Comparison of ENCODE assay signal across 16 cellular contexts in the genomic region with DNA sequence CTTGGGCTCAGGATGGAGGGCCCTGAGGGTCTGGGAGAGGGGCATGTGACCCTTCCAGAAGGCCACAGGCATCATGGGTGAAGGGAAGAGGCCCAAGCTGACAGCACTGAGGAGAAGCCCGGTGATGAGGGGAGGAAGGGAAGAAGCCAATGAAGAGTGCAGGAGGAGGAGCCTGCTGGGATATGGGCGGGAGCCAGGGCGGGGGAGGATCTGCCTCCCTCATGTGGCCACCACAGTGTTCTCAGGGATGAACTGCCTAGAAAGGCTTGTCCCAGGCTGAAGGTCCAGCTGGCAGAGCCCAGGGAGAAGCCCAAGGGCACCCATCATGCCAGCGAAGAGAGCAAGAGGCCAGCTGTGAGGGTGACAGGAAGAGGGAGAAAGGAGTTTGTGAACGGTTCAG. TPM values are rescaled to one million over a fixed set of nuclear protein-coding genes. Genes with fewer than 3 reads are reported as not detected.
DNase-seq lines count a peak whose midpoint lies in the region; ATAC-seq and TF ChIP-seq lines count a peak whose summit lies in the region.
"Had no signal": no experiment of that assay in that cellular context is flagged by ENCODE, and none has a peak within 500 bp of the region (broad histone marks: within the 10 kb centered on the region; RNA-seq: fewer than 3 reads in every experiment).

No MANE protein-coding gene starts in this region.

- H3K27ac ChIP-seq in CD4-positive, alpha-beta memory T cell (ENCODE audit: low read depth, low read length), result no peak overlapping the region
- no peak overlapping the region for H3K27ac ChIP-seq in A673 (ENCODE audit: low read depth, low read length, poor library complexity, severe bottlenecking)
- H3K27ac ChIP-seq: A549, adrenal gland, gastroesophageal sphincter had no signal

- H3K4me1 ChIP-seq in mucosa of descending colon (ENCODE audit: low read depth) (peaks cover 5% of the 10 kb centered on the region), A673 (ENCODE audit: insufficient read depth, low read length, poor library complexity, severe bottlenecking) (peaks cover 15% of the 10 kb centered on the region)
- peaks cover 7% of the 10 kb centered on the region for H3K4me1 ChIP-seq in CD4-positive, alpha-beta memory T cell (ENCODE audit: insufficient read depth, low read length)
- H3K4me1 ChIP-seq: gastroesophageal sphincter had no signal

- CTCF ChIA-PET in WTC11 (lab: Charles Lee) (no interaction called here), A673 (lab: Charles Lee) (no interaction called here)
- CTCF ChIA-PET in CD4-positive, alpha-beta memory T cell (lab: Charles Lee; ENCODE audit: partially characterized antibody), result no interaction called here

- TF ChIP-seq CTCF in WTC11 (IDR thresholded peaks at IDR 0.05) (no peak), mucosa of descending colon (IDR thresholded peaks at IDR 0.05) (no peak), A673 (conservative IDR thresholded peaks at IDR 0.05; ENCODE audit: low read depth, low read length) (no peak)

- ATAC-seq in WTC11, result peak; percentile 57
- peak; percentile 51 for ATAC-seq in mucosa of descending colon
- ATAC-seq: gastroesophageal sphincter had no signal

- BruUV-seq in A673 (replicated peaks; lab: Mats Ljungman, UMichigan), result no TSS peak

- intact Hi-C loops in mucosa of descending colon (cut with DNase I, micrococcal nuclease), result no loop called here
- intact Hi-C loops in CD4-positive, alpha-beta memory T cell (cut with micrococcal nuclease), result no loop called here
- intact Hi-C loops in A673 (cut with micrococcal nuclease; ENCODE audit: unreplicated experiment), result no loop called here

- peak; percentile 18 for DNase-seq in NCI-H146 (lab: John Stamatoyannopoulos, UW)
- DNase-seq in NCI-H146 treated with DMSO at 0.1 percent for 48 hours (lab: John Stamatoyannopoulos, UW; ENCODE audit: unreplicated experiment), result no peak
- DNase-seq in HT-29 (ENCODE audit: low spot score), result peak; percentile 63
- DNase-seq in WTC11 (ENCODE audit: low spot score), result no peak
- DNase-seq in mucosa of descending colon, result peak in 1 of 3 donors; percentile 57
- no peak for DNase-seq in CD4-positive, alpha-beta memory T cell
- no peak for DNase-seq in NCI-H69 (lab: John Stamatoyannopoulos, UW)
- no peak for DNase-seq in A673 (ENCODE audit: low spot score)
- DNase-seq: cerebellar nuclear complex, mesenchymal stem cell, NCI-H1092, OCI-M1, retina had no signal

- H3K9me3 ChIP-seq in mucosa of descending colon, result no peaks in the 10 kb centered on the region
- no peaks in the 10 kb centered on the region for H3K9me3 ChIP-seq in CD4-positive, alpha-beta memory T cell (ENCODE audit: control insufficient read depth in 1 of 2, low read length in 2 of 2)
- no peaks in the 10 kb centered on the region for H3K9me3 ChIP-seq in A673 (ENCODE audit: low read depth, low read length, poor library complexity, severe bottlenecking)
- H3K9me3 ChIP-seq: A549, adrenal gland, gastroesophageal sphincter had no signal

- H3K9me3 Mint-ChIP-seq in WTC11, result peaks cover 28% of the 10 kb centered on the region
- no peaks in the 10 kb centered on the region for H3K9me3 Mint-ChIP-seq in CD4-positive, alpha-beta memory T cell

- H3K4me1 Mint-ChIP-seq in WTC11, result no peaks in the 10 kb centered on the region
- H3K4me1 Mint-ChIP-seq in CD4-positive, alpha-beta memory T cell, result peaks cover 6 to 22% (median 10%) of the 10 kb centered on the region in 4 donors

- H3K4me3 Mint-ChIP-seq in WTC11, result no peak overlapping the region
- H3K4me3 Mint-ChIP-seq in CD4-positive, alpha-beta memory T cell, result no peak overlapping the region

- no peaks in the 10 kb centered on the region for H3K27me3 ChIP-seq in CD4-positive, alpha-beta memory T cell (ENCODE audit: insufficient read depth, low read length)
- no peaks in the 10 kb centered on the region for H3K27me3 ChIP-seq in A673 (replicated peaks; ENCODE audit: insufficient read depth, low read depth, low read length, poor library complexity)
- H3K27me3 ChIP-seq: adrenal gland, gastroesophageal sphincter had no signal

- no peaks in the 10 kb centered on the region; the same call in 1 of the 2 replicates for H3K27me3 Mint-ChIP-seq in WTC11 (ENCODE audit: low read depth)
- no peaks in the 10 kb centered on the region for H3K27me3 Mint-ChIP-seq in CD4-positive, alpha-beta memory T cell

- no peak overlapping the region for H3K4me3 ChIP-seq in mucosa of descending colon
- no peak overlapping the region for H3K4me3 ChIP-seq in CD4-positive, alpha-beta memory T cell (ENCODE audit: low read length in 2 of 2)
- no peak overlapping the region for H3K4me3 ChIP-seq in A673 (ENCODE audit: low read depth, low read length, poor library complexity, severe bottlenecking)
- H3K4me3 ChIP-seq: A549, adrenal gland, gastroesophageal sphincter had no signal

- H3K27ac Mint-ChIP-seq in WTC11, result no peak overlapping the region
- H3K27ac Mint-ChIP-seq in CD4-positive, alpha-beta memory T cell, result no peak overlapping the region

- POLR2A ChIA-PET in WTC11 (lab: Charles Lee) (no interaction called here), A673 (lab: Charles Lee; ENCODE audit: low non-redundant PET) (no interaction called here)
- POLR2A ChIA-PET in CD4-positive, alpha-beta memory T cell (lab: Charles Lee; ENCODE audit: partially characterized antibody), result no interaction called here

- H3K36me3 ChIP-seq in mucosa of descending colon (ENCODE audit: low read depth) (no peaks in the 10 kb centered on the region), A673 (ENCODE audit: insufficient read depth, low read length, poor library complexity, severe bottlenecking) (no peaks in the 10 kb centered on the region)
- no peaks in the 10 kb centered on the region for H3K36me3 ChIP-seq in CD4-positive, alpha-beta memory T cell (ENCODE audit: insufficient read depth, low read length)
- H3K36me3 ChIP-seq: adrenal gland, gastroesophageal sphincter had no signal

- no peaks in the 10 kb centered on the region; the same call in 1 of the 2 replicates for H3K36me3 Mint-ChIP-seq in WTC11
- no peaks in the 10 kb centered on the region for H3K36me3 Mint-ChIP-seq in CD4-positive, alpha-beta memory T cell

TF ChIP-seq in WTC11, 78 proteins besides CTCF, POLR2A, EP300 and RAD21:
- TF ChIP-seq, protein P1, sequence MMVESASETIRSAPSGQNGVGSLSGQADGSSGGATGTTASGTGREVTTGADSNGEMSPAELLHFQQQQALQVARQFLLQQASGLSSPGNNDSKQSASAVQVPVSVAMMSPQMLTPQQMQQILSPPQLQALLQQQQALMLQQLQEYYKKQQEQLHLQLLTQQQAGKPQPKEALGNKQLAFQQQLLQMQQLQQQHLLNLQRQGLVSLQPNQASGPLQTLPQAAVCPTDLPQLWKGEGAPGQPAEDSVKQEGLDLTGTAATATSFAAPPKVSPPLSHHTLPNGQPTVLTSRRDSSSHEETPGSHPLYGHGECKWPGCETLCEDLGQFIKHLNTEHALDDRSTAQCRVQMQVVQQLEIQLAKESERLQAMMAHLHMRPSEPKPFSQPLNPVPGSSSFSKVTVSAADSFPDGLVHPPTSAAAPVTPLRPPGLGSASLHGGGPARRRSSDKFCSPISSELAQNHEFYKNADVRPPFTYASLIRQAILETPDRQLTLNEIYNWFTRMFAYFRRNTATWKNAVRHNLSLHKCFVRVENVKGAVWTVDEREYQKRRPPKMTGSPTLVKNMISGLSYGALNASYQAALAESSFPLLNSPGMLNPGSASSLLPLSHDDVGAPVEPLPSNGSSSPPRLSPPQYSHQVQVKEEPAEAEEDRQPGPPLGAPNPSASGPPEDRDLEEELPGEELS (CRISPR knock-in tag; IDR thresholded peaks at IDR 0.05), result no peak
- TF ChIP-seq SP1 (CRISPR knock-in tag; conservative IDR thresholded peaks at IDR 0.05) (no peak), ZNF671 (CRISPR knock-in tag; IDR thresholded peaks at IDR 0.05) (no peak), MYBL2 (CRISPR knock-in tag; IDR thresholded peaks at IDR 0.05) (no peak), ZNF219 (CRISPR knock-in tag; IDR thresholded peaks at IDR 0.05; ENCODE audit: borderline replicate concordance) (no peak), NR2C2 (CRISPR knock-in tag; IDR thresholded peaks at IDR 0.05) (no peak), MXD4 (CRISPR knock-in tag; IDR thresholded peaks at IDR 0.05; ENCODE audit: borderline replicate concordance) (no peak), SMAD4 (CRISPR knock-in tag; IDR thresholded peaks at IDR 0.05) (no peak)
- TF ChIP-seq, protein P2, sequence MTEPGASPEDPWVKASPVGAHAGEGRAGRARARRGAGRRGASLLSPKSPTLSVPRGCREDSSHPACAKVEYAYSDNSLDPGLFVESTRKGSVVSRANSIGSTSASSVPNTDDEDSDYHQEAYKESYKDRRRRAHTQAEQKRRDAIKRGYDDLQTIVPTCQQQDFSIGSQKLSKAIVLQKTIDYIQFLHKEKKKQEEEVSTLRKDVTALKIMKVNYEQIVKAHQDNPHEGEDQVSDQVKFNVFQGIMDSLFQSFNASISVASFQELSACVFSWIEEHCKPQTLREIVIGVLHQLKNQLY (CRISPR knock-in tag; IDR thresholded peaks at IDR 0.05), result no peak

RNA-seq across cellular contexts. Expression of a gene that starts 24.6 kb away (rescaled TPM):
- 0.26 TPM in 1 of 2 replicates, not detected in the other for total RNA-seq in HT-29 (2014; rRNA removed; shearing (Covaris generic))
- total RNA-seq in WTC11 (2021) (0.27 to 0.44 TPM (median 0.39 TPM) in 3 replicates), mucosa of descending colon (1 to 10 TPM; 2.4 to 4.9 (median 3.6) TPM), A673 (2021) (0.39 TPM in 1 of 2 replicates, not detected in the other)
- under 1 TPM; 0.38 to 0.75 TPM for total RNA-seq in CD4-positive, alpha-beta memory T cell
- under 1 TPM; 0.88 to 0.91 TPM for polyA plus RNA-seq in CD4-positive, alpha-beta memory T cell

Comparison
In these comparisons a context has a peak if more than half of its experiments do, and no peak if none do; other contexts are left out.
1. DNase-seq: peak in NCI-H146 (single experiment) and HT-29 (single experiment); none in NCI-H146 treated with DMSO at 0.1 percent for 48 hours (single experiment), WTC11 (single experiment), CD4-positive, alpha-beta memory T cell (0 of 5), NCI-H69 (single experiment) and A673 (single experiment).